In the genomic region with DNA sequence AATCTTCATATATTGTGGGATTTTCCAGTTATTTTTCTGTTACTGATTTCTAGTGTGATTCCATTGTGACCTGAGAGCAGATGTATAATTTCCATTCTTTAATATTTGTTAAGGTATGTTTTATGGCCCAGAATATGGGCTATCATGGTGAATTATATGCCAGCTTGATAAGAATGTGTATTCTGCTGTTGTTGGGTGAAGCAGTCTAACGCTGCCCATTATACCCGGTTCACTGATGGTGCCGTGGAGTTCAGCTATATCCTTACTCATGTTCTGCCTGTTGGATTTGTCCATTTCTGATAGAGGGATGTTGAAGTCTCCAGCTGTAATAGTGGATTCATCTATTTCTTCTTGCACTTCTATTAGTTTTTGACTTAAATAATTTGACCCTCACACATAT, we compare ENCODE assay signal across 37 cellular contexts. TPM values are rescaled to one million over a fixed set of nuclear protein-coding genes. Genes with fewer than 3 reads are reported as not detected.
DNase-seq lines count a peak whose midpoint lies in the region; ATAC-seq, FAIRE-seq and TF ChIP-seq lines count a peak whose summit lies in the region.
"Had no signal": no experiment of that assay in that cellular context is flagged by ENCODE, and none has a peak within 500 bp of the region (broad histone marks: within the 10 kb centered on the region; RNA-seq: fewer than 3 reads in every experiment).

No MANE protein-coding gene starts in this region.

- TF ChIP-seq CTCF in endodermal cell (conservative IDR thresholded peaks at IDR 0.05) (no peak), mucosa of descending colon (IDR thresholded peaks at IDR 0.05) (no peak), osteoblast (IDR thresholded peaks at IDR 0.05; ENCODE audit: extremely low read depth, low read depth, low read length) (no peak)

- H3K9ac ChIP-seq in endodermal cell (ENCODE audit: extremely low read depth, low read length, poor library complexity, severe bottlenecking), result no peak overlapping the region
- H3K9ac ChIP-seq: BLaER1; BLaER1 treated with 17β-estradiol and CSF1 and Interleukin-3, amounts not matched to agents 10 nM and 100 nM had no signal

- peak overlapping the region; percentile 14 for H3K27ac Mint-ChIP-seq in endodermal cell
- H3K27ac Mint-ChIP-seq in activated T-cell treated with anti-CD3 and anti-CD28 coated beads, Interleukin-2, amount 50 U/mL, for 72 hours, result no peak overlapping the region
- H3K27ac Mint-ChIP-seq: B cell; CD14-positive monocyte; CD4-positive, alpha-beta T cell; CD4-positive, CD25-positive, alpha-beta regulatory T cell; CD8-positive, alpha-beta T cell had no signal

- H4K20me1 ChIP-seq in osteoblast (ENCODE audit: insufficient read depth, low read length), result no peaks in the 10 kb centered on the region
- H4K20me1 ChIP-seq: BLaER1; BLaER1 treated with 17β-estradiol and CSF1 and Interleukin-3, amounts not matched to agents 10 nM and 100 nM had no signal

- H3K9me3 ChIP-seq in endodermal cell (ENCODE audit: control insufficient read depth, low read length) (peaks cover 5% of the 10 kb centered on the region), mucosa of descending colon (no peaks in the 10 kb centered on the region), small intestine (ENCODE audit: control insufficient read depth, low read depth) (no peaks in the 10 kb centered on the region), osteoblast (ENCODE audit: low read depth, low read length) (no peaks in the 10 kb centered on the region)
- H3K9me3 ChIP-seq: A549, BE2C, Caco-2 had no signal

- intact Hi-C loops in left colon (cut with DNase I, micrococcal nuclease) (no loop called here), mucosa of descending colon (cut with DNase I, micrococcal nuclease) (no loop called here), Right ventricle myocardium inferior (cut with DNase I) (no loop called here)

- H3K36me3 Mint-ChIP-seq in endodermal cell (ENCODE audit: low read depth), result peaks cover 36% of the 10 kb centered on the region
- H3K36me3 Mint-ChIP-seq in activated T-cell treated with anti-CD3 and anti-CD28 coated beads, Interleukin-2, amount 50 U/mL, for 72 hours (ENCODE audit: insufficient read depth in 2 of 2), result peaks cover 5 to 14% of the 10 kb centered on the region in 2 donors

- H3K27ac ChIP-seq in endodermal cell (ENCODE audit: low read depth, low read length), result no peak overlapping the region
- no peak overlapping the region for H3K27ac ChIP-seq in small intestine (ENCODE audit: low read depth in 1 of 2, low read length in 1 of 2)
- H3K27ac ChIP-seq in osteoblast (ENCODE audit: low read depth, low read length), result no peak overlapping the region
- H3K27ac ChIP-seq: 22Rv1; A549; BLaER1; BLaER1 treated with 17β-estradiol and CSF1 and Interleukin-3, amounts not matched to agents 10 nM and 100 nM; C4-2B had no signal

- H3K4me1 Mint-ChIP-seq in endodermal cell, result no peaks in the 10 kb centered on the region
- H3K4me1 Mint-ChIP-seq in activated T-cell treated with anti-CD3 and anti-CD28 coated beads, Interleukin-2, amount 50 U/mL, for 72 hours (ENCODE audit: low read depth), result peaks cover 10% of the 10 kb centered on the region
- H3K4me1 Mint-ChIP-seq: B cell had no signal

- no peak overlapping the region for H3K4me2 ChIP-seq in osteoblast (ENCODE audit: insufficient read depth, low read length)
- H3K4me2 ChIP-seq: A549; BLaER1; BLaER1 treated with 17β-estradiol and CSF1 and Interleukin-3, amounts not matched to agents 10 nM and 100 nM had no signal

- peak; percentile 98 for ATAC-seq in left colon
- ATAC-seq in mucosa of descending colon, result peak; percentile 90
- no peak for ATAC-seq in activated T-cell treated with anti-CD3 and anti-CD28 coated beads, Interleukin-2, amount 50 U/mL, for 72 hours (replicated peaks in 1 of 2)
- ATAC-seq in Right ventricle myocardium inferior, result no peak
- ATAC-seq: A549; CD8-positive, alpha-beta T cell had no signal

- H3K36me3 ChIP-seq in endodermal cell (ENCODE audit: control insufficient read depth, insufficient read depth, low read length), result peaks cover 33% of the 10 kb centered on the region
- H3K36me3 ChIP-seq in mucosa of descending colon (ENCODE audit: low read depth), result no peaks in the 10 kb centered on the region
- peaks cover 6 to 9% of the 10 kb centered on the region in 2 donors for H3K36me3 ChIP-seq in small intestine (ENCODE audit: control insufficient read depth in 2 of 2, insufficient read depth in 2 of 2, low read length in 2 of 2)
- peaks cover 17% of the 10 kb centered on the region for H3K36me3 ChIP-seq in osteoblast (ENCODE audit: insufficient read depth, low read length)
- H3K36me3 ChIP-seq: BE2C had no signal

- no peaks in the 10 kb centered on the region for H3K27me3 ChIP-seq in endodermal cell (ENCODE audit: control insufficient read depth, insufficient read depth, low read length, poor library complexity, severe bottlenecking)
- H3K27me3 ChIP-seq in small intestine (ENCODE audit: control insufficient read depth in 2 of 2, insufficient read depth in 2 of 2, low read length in 2 of 2), result no peaks in the 10 kb centered on the region
- H3K27me3 ChIP-seq in osteoblast (ENCODE audit: insufficient read depth, low read length), result no peaks in the 10 kb centered on the region
- H3K27me3 ChIP-seq: BE2C; BLaER1; BLaER1 treated with 17β-estradiol and CSF1 and Interleukin-3, amounts not matched to agents 10 nM and 100 nM had no signal

- no peak for DNase-seq in endodermal cell
- DNase-seq in left colon, result no peak
- DNase-seq in mucosa of descending colon, result no peak
- DNase-seq in small intestine, result peak; percentile 5
- DNase-seq in osteoblast (ENCODE audit: insufficient read length, low spot score, missing footprints), result no peak
- no peak for DNase-seq in RCC 7860 (ENCODE audit: low spot score)
- DNase-seq in activated T-cell treated with anti-CD3 and anti-CD28 coated beads, Interleukin-2, amount 50 U/mL, for 72 hours, result no peak
- DNase-seq in Right ventricle myocardium inferior (ENCODE audit: missing footprints), result no peak
- DNase-seq: 8988T; ACHN; AML-193; BE2C; C1 segment of cervical spinal cord; Caco-2; Calu3; CD4-positive, alpha-beta memory T cell; CD4-positive, alpha-beta T cell; CD4-positive, CD25-positive, alpha-beta regulatory T cell; CD8-positive, alpha-beta memory T cell; CD8-positive, alpha-beta T cell; COR-L47; DMS 273 treated with DMSO at 0.1 percent for 48 hours; DMS153; DMS53; DMS79; DMS79 treated with DMSO at 0.1 percent for 48 hours; DND-41; EL had no signal

- H3K9me3 Mint-ChIP-seq in endodermal cell, result peaks cover 10% of the 10 kb centered on the region
- H3K9me3 Mint-ChIP-seq in activated T-cell treated with anti-CD3 and anti-CD28 coated beads, Interleukin-2, amount 50 U/mL, for 72 hours, result no peaks in the 10 kb centered on the region
- H3K9me3 Mint-ChIP-seq: CD4-positive, alpha-beta T cell; CD8-positive, alpha-beta memory T cell had no signal

- no peaks in the 10 kb centered on the region for H3K27me3 Mint-ChIP-seq in endodermal cell (ENCODE audit: insufficient read depth)
- no peaks in the 10 kb centered on the region for H3K27me3 Mint-ChIP-seq in activated T-cell treated with anti-CD3 and anti-CD28 coated beads, Interleukin-2, amount 50 U/mL, for 72 hours (ENCODE audit: low read depth)
- H3K27me3 Mint-ChIP-seq: B cell; CD4-positive, alpha-beta memory T cell; CD4-positive, alpha-beta T cell; CD4-positive, CD25-positive, alpha-beta regulatory T cell; CD8-positive, alpha-beta memory T cell had no signal

- H3K4me3 ChIP-seq in endodermal cell (ENCODE audit: low read length) (no peak overlapping the region), mucosa of descending colon (no peak overlapping the region), small intestine (ENCODE audit: low read depth in 1 of 2, low read length in 2 of 2) (no peak overlapping the region), osteoblast (ENCODE audit: insufficient read depth, low read length) (no peak overlapping the region)
- H3K4me3 ChIP-seq: A549; BLaER1; BLaER1 treated with 17β-estradiol and CSF1 and Interleukin-3, amounts not matched to agents 10 nM and 100 nM had no signal

- no peak overlapping the region for H3K4me3 Mint-ChIP-seq in endodermal cell
- no peak overlapping the region for H3K4me3 Mint-ChIP-seq in activated T-cell treated with anti-CD3 and anti-CD28 coated beads, Interleukin-2, amount 50 U/mL, for 72 hours
- H3K4me3 Mint-ChIP-seq: B cell; CD14-positive monocyte; CD4-positive, alpha-beta memory T cell; CD4-positive, alpha-beta T cell; CD4-positive, CD25-positive, alpha-beta regulatory T cell; CD8-positive, alpha-beta memory T cell; CD8-positive, alpha-beta T cell had no signal

- no peak overlapping the region for H2AFZ ChIP-seq in osteoblast (ENCODE audit: low read length)

- FAIRE-seq in small intestine (lab: Jason Lieb, UNC) (no peak), RCC 7860 (lab: Jason Lieb, UNC) (no peak)
- FAIRE-seq: A204.1, A549, D721Med had no signal

- WGBS in endodermal cell (ENCODE audit: insufficient coverage in 1 of 2, insufficient read length in 1 of 2), 2 experiments, result 96 to 100% methylated on average over 2 to 3 of the region's 3 CpGs
- WGBS in small intestine, 3 donors, result 61 to 86% (median 73%) methylated on average over 3 of the region's 3 CpGs

- no peaks in the 10 kb centered on the region for H3K4me1 ChIP-seq in endodermal cell (ENCODE audit: control insufficient read depth, insufficient read depth, low read length)
- no peaks in the 10 kb centered on the region for H3K4me1 ChIP-seq in mucosa of descending colon (ENCODE audit: low read depth)
- H3K4me1 ChIP-seq in small intestine (ENCODE audit: control insufficient read depth in 2 of 2, insufficient read depth in 1 of 2, low read depth in 1 of 2, low read length in 1 of 2), result no peaks in the 10 kb centered on the region
- H3K4me1 ChIP-seq in osteoblast (ENCODE audit: insufficient read depth, low read length), result no peaks in the 10 kb centered on the region
- H3K4me1 ChIP-seq: A549, BE2C, BLaER1, Caco-2 had no signal

- no peaks in the 10 kb centered on the region for H3K79me2 ChIP-seq in osteoblast (ENCODE audit: insufficient read depth, low read length)

RNA-seq across cellular contexts. Expression of gene DYNC2I1, which starts 41.7 kb away (rescaled TPM):
- 10 to 100 TPM; 18.5 to 24.2 TPM for total RNA-seq in endodermal cell
- polyA plus RNA-seq in endodermal cell (2013, experiment 1 of 2), result 16.4 TPM
- 14.0 TPM for polyA plus RNA-seq in endodermal cell (2013, experiment 2 of 2)
- 10 to 100 TPM; 20.6 to 22.2 TPM for total RNA-seq in left colon
- total RNA-seq in mucosa of descending colon, result 10 to 100 TPM; 19.2 to 31.6 (median 30.8) TPM
- 10 to 100 TPM in 2 of 3 donors, 1 to 10 TPM in 1; 7.0 to 49.6 (median 33.8) TPM for polyA plus RNA-seq in small intestine
- total RNA-seq in osteoblast, result 5.9 and 8.0 TPM in 2 replicates
- 10 to 100 TPM; 14.2 to 14.9 TPM for total RNA-seq in activated T-cell treated with anti-CD3 and anti-CD28 coated beads, Interleukin-2, amount 50 U/mL, for 72 hours
- total RNA-seq in Right ventricle myocardium inferior, result 26.6 TPM

Comparison
In these comparisons a context has a peak if more than half of its experiments do, and no peak if none do; other contexts are left out.
1. ATAC-seq: peak in left colon (single experiment) and mucosa of descending colon (single experiment); none in activated T-cell treated with anti-CD3 and anti-CD28 coated beads, Interleukin-2, amount 50 U/mL, for 72 hours (0 of 2) and Right ventricle myocardium inferior (single experiment).